In the genomic region with DNA sequence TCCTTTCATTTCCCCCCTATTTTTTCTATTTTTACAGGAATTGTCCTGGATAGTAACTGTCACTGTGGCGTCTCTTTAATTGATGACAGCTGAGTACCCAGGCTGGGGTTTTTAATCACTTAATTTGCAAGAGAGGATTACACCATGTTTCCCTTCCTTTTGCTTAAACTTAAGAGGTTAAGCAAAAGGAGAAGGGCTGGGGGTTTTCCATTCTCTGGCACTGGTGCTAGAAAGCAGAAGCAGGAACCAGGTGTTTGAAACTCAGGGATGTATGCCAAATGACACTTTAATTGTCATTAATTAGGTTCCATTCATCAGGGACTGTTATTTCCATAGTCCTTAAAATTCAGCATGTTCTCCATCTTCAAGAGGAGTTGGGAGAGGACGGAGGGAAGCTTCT, we compare ENCODE assay signal across 20 cellular contexts.
DNase-seq lines count a peak whose midpoint lies in the region; ATAC-seq, FAIRE-seq and TF ChIP-seq lines count a peak whose summit lies in the region.
"Had no signal": no experiment of that assay in that cellular context is flagged by ENCODE, and none has a peak within 500 bp of the region (broad histone marks: within the 10 kb centered on the region; RNA-seq: fewer than 3 reads in every experiment).

No MANE protein-coding gene starts in this region.

- in situ Hi-C loops in GM12878 (cut with MboI): no loop called here
- in situ Hi-C loops in KBM-7 (cut with MboI; ENCODE audit: low pct_unique_long_range_greater_than_20kb, low sequenced_read_pairs): no loop called here

- no peaks in the 10 kb centered on the region for H3K9me3 ChIP-seq in GM12878 (replicated peaks; ENCODE audit: control insufficient read depth, insufficient read depth, low read length)

- H3K27ac Mint-ChIP-seq in activated naive CD4-positive, alpha-beta T cell treated with anti-CD3 and anti-CD28 coated beads, Interleukin-2, amount 50 U/mL, for 72 hours: no peak overlapping the region
- H3K27ac Mint-ChIP-seq: CD8-positive, alpha-beta memory T cell; T-cell had no signal

- H2AFZ ChIP-seq in GM12878 (ENCODE audit: control insufficient read depth, low read depth, low read length): no peak overlapping the region

- DNase-seq in D721Med (ENCODE audit: insufficient read length, low spot score) (no peak), NCI-H1105 treated with DMSO at 0.1 percent for 48 hours (lab: John Stamatoyannopoulos, UW) (peak; percentile 96), NCI-H774 (lab: John Stamatoyannopoulos, UW) (peak; percentile 7), GM12878 (ENCODE audit: low read depth, low spot score) (no peak), KBM-7 (no peak)
- no peak for DNase-seq in activated naive CD4-positive, alpha-beta T cell treated with anti-CD3 and anti-CD28 coated beads, Interleukin-2, amount 50 U/mL, for 72 hours (ENCODE audit: low spot score in 2 of 2)
- DNase-seq: ACHN; C1 segment of cervical spinal cord; CD8-positive, alpha-beta memory T cell; NCI-H187 treated with DMSO at 0.1 percent for 48 hours; PC-3; SIG-M5; T-cell had no signal

- no peak for TF ChIP-seq CTCF in D721Med (IDR thresholded peaks at IDR 0.05; ENCODE audit: insufficient read depth, missing control alignments)
- TF ChIP-seq CTCF in GM12878 (IDR thresholded peaks at IDR 0.05 in 2 of 3, conservative IDR thresholded peaks at IDR 0.05 in 1 of 3; ENCODE audit: control insufficient read depth in 2 of 3, extremely low read depth in 1 of 3, insufficient read depth in 1 of 3, low read depth in 3 of 3, low read length in 3 of 3): no peak

- H3K4me3 ChIP-seq in GM12878: no peak overlapping the region
- H3K4me3 ChIP-seq: K562 had no signal

- 0% methylated on average over 2 of the region's 2 CpGs for WGBS in GM12878 (ENCODE audit: insufficient coverage, insufficient replicate concordance, low lambda C conversion rate, missing lambda C conversion rate)

- CTCF ChIA-PET in GM12878 (lab: Yijun Ruan, JAX): no interaction called here

- BruUV-seq in GM12878 (replicated peaks; lab: Mats Ljungman, UMichigan): no TSS peak

- no peaks in the 10 kb centered on the region for H4K20me1 ChIP-seq in GM12878 (ENCODE audit: control insufficient read depth, insufficient read depth)

- SMC1A ChIA-PET in GM12878 (lab: Charles Lee; ENCODE audit: uncharacterized antibody, unreplicated experiment): no interaction called here

- H3K36me3 ChIP-seq in GM12878 (ENCODE audit: control insufficient read depth in 2 of 2, insufficient read depth in 2 of 2, low read length in 1 of 2): no peaks in the 10 kb centered on the region

- RAD21 ChIA-PET in GM12878 (lab: Charles Lee; ENCODE audit: unreplicated experiment): no interaction called here

- TF ChIP-seq RAD21 in GM12878 (IDR thresholded peaks at IDR 0.05; ENCODE audit: insufficient read depth, low read depth, low read length): no peak

- no peaks in the 10 kb centered on the region for H3K79me2 ChIP-seq in GM12878 (ENCODE audit: control insufficient read depth, insufficient read depth, low read length)

- H3K9me3 Mint-ChIP-seq in activated naive CD4-positive, alpha-beta T cell treated with anti-CD3 and anti-CD28 coated beads, Interleukin-2, amount 50 U/mL, for 72 hours: peaks cover 8 to 13% of the 10 kb centered on the region in 2 donors

- no peak overlapping the region for H3K4me2 ChIP-seq in GM12878 (ENCODE audit: control insufficient read depth, insufficient read depth)

- H3K36me3 Mint-ChIP-seq in activated naive CD4-positive, alpha-beta T cell treated with anti-CD3 and anti-CD28 coated beads, Interleukin-2, amount 50 U/mL, for 72 hours: no peaks in the 10 kb centered on the region
- H3K36me3 Mint-ChIP-seq: CD8-positive, alpha-beta memory T cell; T-cell had no signal

- TF ChIP-seq POLR2A in GM12878 (IDR thresholded peaks at IDR 0.05; ENCODE audit: low read depth, low read length): no peak

- ATAC-seq in GM12878: peak; percentile 62
- ATAC-seq in HG02973 (IDR thresholded peaks at IDR 0.05; ENCODE audit: unreplicated experiment): no peak
- ATAC-seq in activated naive CD4-positive, alpha-beta T cell treated with anti-CD3 and anti-CD28 coated beads, Interleukin-2, amount 50 U/mL, for 72 hours: no peak
- ATAC-seq in HG02798 (IDR thresholded peaks at IDR 0.05; ENCODE audit: poor library complexity, unreplicated experiment): no peak
- ATAC-seq: HCT116, K562, PC-3, SK-N-SH treated with all-trans-retinoic acid at 6 μM for 48 hours, T-cell had no signal

- H3K27ac ChIP-seq in GM12878 (ENCODE audit: control insufficient read depth, insufficient read depth): no peak overlapping the region
- H3K27ac ChIP-seq: RWPE1 had no signal

- FAIRE-seq in D721Med (lab: Jason Lieb, UNC) (peak; percentile 60), GM12878 (lab: Jason Lieb, UNC) (no peak)
- FAIRE-seq: G401.6, K562 had no signal

- POLR2A ChIA-PET in GM12878 (lab: Charles Lee): no interaction called here

- H3K4me1 ChIP-seq in GM12878 (ENCODE audit: control insufficient read depth, insufficient read depth, low read length): no peaks in the 10 kb centered on the region

- no peak for TF ChIP-seq EP300 in GM12878 (IDR thresholded peaks at IDR 0.05; ENCODE audit: borderline replicate concordance in 1 of 2, control insufficient read depth in 1 of 2, low read depth in 2 of 2, low read length in 2 of 2)

- intact Hi-C loops in GM12878 (cut with micrococcal nuclease; ENCODE audit: unreplicated experiment): no loop called here

- H3K27me3 ChIP-seq in GM12878 (replicated peaks in 1 of 2; ENCODE audit: control insufficient read depth in 2 of 2, insufficient read depth in 2 of 2, low read length in 1 of 2): no peaks in the 10 kb centered on the region

- no peak overlapping the region for H3K9ac ChIP-seq in GM12878 (ENCODE audit: control insufficient read depth, insufficient read depth, low read length)

TF ChIP-seq in GM12878, 131 proteins besides CTCF, POLR2A, EP300 and RAD21 (continues in another document):
- no peak for TF ChIP-seq USF1 (IDR thresholded peaks at IDR 0.05; ENCODE audit: borderline replicate concordance, extremely low read length, insufficient read depth, low read depth, low read length)
- peak; percentile 12; the same call in 1 of the 2 replicates for TF ChIP-seq SPI1 (IDR thresholded peaks at IDR 0.05; ENCODE audit: borderline replicate concordance, insufficient read depth, low read depth, low read length)
- TF ChIP-seq E4F1 (IDR thresholded peaks at IDR 0.05; ENCODE audit: borderline replicate concordance, partially characterized antibody): no peak
- TF ChIP-seq, protein P1, sequence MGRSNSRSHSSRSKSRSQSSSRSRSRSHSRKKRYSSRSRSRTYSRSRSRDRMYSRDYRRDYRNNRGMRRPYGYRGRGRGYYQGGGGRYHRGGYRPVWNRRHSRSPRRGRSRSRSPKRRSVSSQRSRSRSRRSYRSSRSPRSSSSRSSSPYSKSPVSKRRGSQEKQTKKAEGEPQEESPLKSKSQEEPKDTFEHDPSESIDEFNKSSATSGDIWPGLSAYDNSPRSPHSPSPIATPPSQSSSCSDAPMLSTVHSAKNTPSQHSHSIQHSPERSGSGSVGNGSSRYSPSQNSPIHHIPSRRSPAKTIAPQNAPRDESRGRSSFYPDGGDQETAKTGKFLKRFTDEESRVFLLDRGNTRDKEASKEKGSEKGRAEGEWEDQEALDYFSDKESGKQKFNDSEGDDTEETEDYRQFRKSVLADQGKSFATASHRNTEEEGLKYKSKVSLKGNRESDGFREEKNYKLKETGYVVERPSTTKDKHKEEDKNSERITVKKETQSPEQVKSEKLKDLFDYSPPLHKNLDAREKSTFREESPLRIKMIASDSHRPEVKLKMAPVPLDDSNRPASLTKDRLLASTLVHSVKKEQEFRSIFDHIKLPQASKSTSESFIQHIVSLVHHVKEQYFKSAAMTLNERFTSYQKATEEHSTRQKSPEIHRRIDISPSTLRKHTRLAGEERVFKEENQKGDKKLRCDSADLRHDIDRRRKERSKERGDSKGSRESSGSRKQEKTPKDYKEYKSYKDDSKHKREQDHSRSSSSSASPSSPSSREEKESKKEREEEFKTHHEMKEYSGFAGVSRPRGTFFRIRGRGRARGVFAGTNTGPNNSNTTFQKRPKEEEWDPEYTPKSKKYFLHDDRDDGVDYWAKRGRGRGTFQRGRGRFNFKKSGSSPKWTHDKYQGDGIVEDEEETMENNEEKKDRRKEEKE (IDR thresholded peaks at IDR 0.05): no peak

Comparison
In these comparisons a context has a peak if more than half of its experiments do, and no peak if none do; other contexts are left out.
1. DNase-seq: peak in NCI-H1105 treated with DMSO at 0.1 percent for 48 hours (single experiment) and NCI-H774 (single experiment); none in D721Med (single experiment), GM12878 (single experiment), activated naive CD4-positive, alpha-beta T cell treated with anti-CD3 and anti-CD28 coated beads, Interleukin-2, amount 50 U/mL, for 72 hours (0 of 2) and KBM-7 (single experiment).